22 cellular contexts compared by ENCODE assay signal in genomic region chr2:127582863-127583861, GRCh38. TPM values are rescaled to one million over a fixed set of nuclear protein-coding genes. Genes with fewer than 3 reads are reported as not detected.
DNase-seq lines count a peak whose midpoint lies in the region; ATAC-seq and TF ChIP-seq lines count a peak whose summit lies in the region.
"Had no signal": no experiment of that assay in that cellular context is flagged by ENCODE, and none has a peak within 500 bp of the region (broad histone marks: within the 10 kb centered on the region; RNA-seq: fewer than 3 reads in every experiment).

No MANE protein-coding gene starts in this region.

- H3K4me3 ChIP-seq in H7 (ENCODE audit: insufficient read depth, low read depth, low read length) (no peak overlapping the region), spleen (no peak overlapping the region)
- H3K4me3 ChIP-seq: ovary, testis had no signal

- peaks cover 0 to 14% (median 0%) of the 10 kb centered on the region in 6 donors for H3K4me1 ChIP-seq in spleen
- H3K4me1 ChIP-seq: testis had no signal

- TF ChIP-seq CTCF in glutamatergic neuron (IDR thresholded peaks at IDR 0.05; ENCODE audit: partially characterized antibody, unreplicated experiment) (no peak), spleen (IDR thresholded peaks at IDR 0.05 in 8 of 11, conservative IDR thresholded peaks at IDR 0.05 in 3 of 11) (no peak)

- H3K4me3 Mint-ChIP-seq in activated CD4-positive, alpha-beta memory T cell treated with anti-CD3 and anti-CD28 coated beads for 36 hours = no peak overlapping the region
- H3K4me3 Mint-ChIP-seq in activated CD4-positive, alpha-beta memory T cell treated with anti-CD3 and anti-CD28 coated beads, Interleukin-2, amount 10 ng/mL, durations not matched to agents 7 days and 5 days = no peak overlapping the region
- H3K4me3 Mint-ChIP-seq in glutamatergic neuron (ENCODE audit: unreplicated experiment) = peak overlapping the region; percentile 41
- H3K4me3 Mint-ChIP-seq: activated CD4-positive, alpha-beta T cell treated with anti-CD3 and anti-CD28 coated beads, Interleukin-2, amount 10 ng/mL, durations not matched to agents 24 days and 14 days; naive thymus-derived CD4-positive, alpha-beta T cell had no signal

- H3K9me3 Mint-ChIP-seq in activated CD4-positive, alpha-beta memory T cell treated with anti-CD3 and anti-CD28 coated beads for 36 hours = no peaks in the 10 kb centered on the region
- no peaks in the 10 kb centered on the region for H3K9me3 Mint-ChIP-seq in activated CD4-positive, alpha-beta memory T cell treated with anti-CD3 and anti-CD28 coated beads, Interleukin-2, amount 10 ng/mL, durations not matched to agents 7 days and 5 days
- H3K9me3 Mint-ChIP-seq in glutamatergic neuron (ENCODE audit: unreplicated experiment) = peaks cover 12% of the 10 kb centered on the region
- H3K9me3 Mint-ChIP-seq: activated CD4-positive, alpha-beta T cell treated with anti-CD3 and anti-CD28 coated beads, Interleukin-2, amount 10 ng/mL, durations not matched to agents 24 days and 14 days; naive thymus-derived CD4-positive, alpha-beta T cell had no signal

- H3K27me3 Mint-ChIP-seq in activated CD4-positive, alpha-beta memory T cell treated with anti-CD3 and anti-CD28 coated beads for 36 hours = peaks cover 4% of the 10 kb centered on the region
- peaks cover 36% of the 10 kb centered on the region for H3K27me3 Mint-ChIP-seq in activated CD4-positive, alpha-beta memory T cell treated with anti-CD3 and anti-CD28 coated beads, Interleukin-2, amount 10 ng/mL, durations not matched to agents 7 days and 5 days
- H3K27me3 Mint-ChIP-seq in glutamatergic neuron (ENCODE audit: unreplicated experiment) = peaks cover 13% of the 10 kb centered on the region

- WGBS in spleen, 5 donors = 73 to 89% (median 84%) methylated on average over 13 to 15 of the region's 15 CpGs

- H3K36me3 ChIP-seq in H7 (replicated peaks; ENCODE audit: control insufficient read depth, insufficient read depth, low read length) = no peaks in the 10 kb centered on the region
- H3K36me3 ChIP-seq in spleen = no peaks in the 10 kb centered on the region
- H3K36me3 ChIP-seq: ovary had no signal

- CTCF ChIA-PET in activated CD4-positive, alpha-beta memory T cell treated with anti-CD3 and anti-CD28 coated beads for 36 hours (lab: Charles Lee) = interaction anchor here (0.8 to 1.3 kb wide), 2 partner anchors 8 to 70 kb away, joined by 4 to 11 read pairs; no protein-coding TSS in a partner anchor
- CTCF ChIA-PET in activated CD4-positive, alpha-beta memory T cell treated with anti-CD3 and anti-CD28 coated beads, Interleukin-2, amount 10 ng/mL, durations not matched to agents 7 days and 5 days (lab: Charles Lee) = interaction anchor here (0.6 to 2.1 kb wide), 2 partner anchors 8 to 538 kb away, joined by 3 to 11 read pairs; no protein-coding TSS in a partner anchor

- no peak for TF ChIP-seq POLR2A in spleen (IDR thresholded peaks at IDR 0.05)

- no peaks in the 10 kb centered on the region for H3K36me3 Mint-ChIP-seq in activated CD4-positive, alpha-beta memory T cell treated with anti-CD3 and anti-CD28 coated beads for 36 hours
- no peaks in the 10 kb centered on the region for H3K36me3 Mint-ChIP-seq in activated CD4-positive, alpha-beta memory T cell treated with anti-CD3 and anti-CD28 coated beads, Interleukin-2, amount 10 ng/mL, durations not matched to agents 7 days and 5 days (ENCODE audit: low read depth)
- H3K36me3 Mint-ChIP-seq in glutamatergic neuron (ENCODE audit: unreplicated experiment) = no peaks in the 10 kb centered on the region
- H3K36me3 Mint-ChIP-seq: naive thymus-derived CD4-positive, alpha-beta T cell had no signal

- no peak overlapping the region for H3K27ac ChIP-seq in spleen
- H3K27ac ChIP-seq: ovary, testis, VCaP had no signal

- H3K9me3 ChIP-seq in spleen = no peaks in the 10 kb centered on the region
- H3K9me3 ChIP-seq: ovary, testis had no signal

- intact Hi-C loops in activated CD4-positive, alpha-beta memory T cell treated with anti-CD3 and anti-CD28 coated beads for 36 hours (cut with micrococcal nuclease) = no loop called here
- intact Hi-C loops in spleen (cut with DNase I; ENCODE audit: low total_unique reads) = no loop called here

- DNase-seq in activated CD4-positive, alpha-beta memory T cell treated with anti-CD3 and anti-CD28 coated beads for 36 hours = peak; percentile 5
- no peak for DNase-seq in activated CD4-positive, alpha-beta memory T cell treated with anti-CD3 and anti-CD28 coated beads, Interleukin-2, amount 10 ng/mL, durations not matched to agents 7 days and 5 days
- DNase-seq in H7 (peak; percentile 61), glutamatergic neuron (no peak), spleen (peak; percentile 67), OCI-M1 (lab: John Stamatoyannopoulos, UW) (no peak)
- DNase-seq: activated CD4-positive, alpha-beta T cell treated with anti-CD3 and anti-CD28 coated beads, Interleukin-2, amount 10 ng/mL, durations not matched to agents 24 days and 14 days; Karpas-422; midbrain; naive thymus-derived CD4-positive, alpha-beta T cell; retina; stimulated activated CD4-positive, alpha-beta T cell treated with anti-CD3 and anti-CD28 coated beads, Interleukin-4, amount 100 ng/mL, for 1 hour; stimulated activated naive CD4-positive, alpha-beta T cell treated with Interleukin-2 at 50 U/mL for 16 hours; T-helper 2 cell; testis had no signal

- ATAC-seq in HG02885 (IDR thresholded peaks at IDR 0.05; ENCODE audit: poor library complexity, unreplicated experiment) (no peak), HG02840 (IDR thresholded peaks at IDR 0.05; ENCODE audit: low FRiP score, unreplicated experiment) (no peak)
- ATAC-seq: naive thymus-derived CD4-positive, alpha-beta T cell; Right ventricle myocardium inferior; SK-N-SH treated with all-trans-retinoic acid at 6 μM for 48 hours had no signal

- H3K27me3 ChIP-seq in H7 (ENCODE audit: control insufficient read depth, insufficient read depth, low read length) (no peaks in the 10 kb centered on the region), spleen (replicated peaks in 1 of 7) (no peaks in the 10 kb centered on the region)
- H3K27me3 ChIP-seq: ovary, testis had no signal

- no peaks in the 10 kb centered on the region for H3K4me1 Mint-ChIP-seq in activated CD4-positive, alpha-beta memory T cell treated with anti-CD3 and anti-CD28 coated beads for 36 hours (ENCODE audit: low read depth)
- no peaks in the 10 kb centered on the region for H3K4me1 Mint-ChIP-seq in activated CD4-positive, alpha-beta memory T cell treated with anti-CD3 and anti-CD28 coated beads, Interleukin-2, amount 10 ng/mL, durations not matched to agents 7 days and 5 days
- peaks cover 7% of the 10 kb centered on the region for H3K4me1 Mint-ChIP-seq in glutamatergic neuron (ENCODE audit: low read depth, unreplicated experiment)
- H3K4me1 Mint-ChIP-seq: activated CD4-positive, alpha-beta T cell treated with anti-CD3 and anti-CD28 coated beads, Interleukin-2, amount 10 ng/mL, durations not matched to agents 24 days and 14 days had no signal

- H3K27ac Mint-ChIP-seq in activated CD4-positive, alpha-beta memory T cell treated with anti-CD3 and anti-CD28 coated beads for 36 hours = no peak overlapping the region
- H3K27ac Mint-ChIP-seq in activated CD4-positive, alpha-beta memory T cell treated with anti-CD3 and anti-CD28 coated beads, Interleukin-2, amount 10 ng/mL, durations not matched to agents 7 days and 5 days = no peak overlapping the region
- peak overlapping the region; percentile 62 for H3K27ac Mint-ChIP-seq in glutamatergic neuron (ENCODE audit: unreplicated experiment)
- H3K27ac Mint-ChIP-seq: activated CD4-positive, alpha-beta T cell treated with anti-CD3 and anti-CD28 coated beads, Interleukin-2, amount 10 ng/mL, durations not matched to agents 24 days and 14 days had no signal

- POLR2A ChIA-PET in activated CD4-positive, alpha-beta memory T cell treated with anti-CD3 and anti-CD28 coated beads for 36 hours (lab: Charles Lee) = no interaction called here
- POLR2A ChIA-PET in activated CD4-positive, alpha-beta memory T cell treated with anti-CD3 and anti-CD28 coated beads, Interleukin-2, amount 10 ng/mL, durations not matched to agents 7 days and 5 days (lab: Charles Lee) = no interaction called here

RNA-seq across cellular contexts. Expression of gene MYO7B, which starts 47.7 kb away (rescaled TPM):
- under 1 TPM; 0.14 to 0.58 TPM for total RNA-seq in activated CD4-positive, alpha-beta memory T cell treated with anti-CD3 and anti-CD28 coated beads for 36 hours
- under 1 TPM; 0.13 to 0.18 TPM for total RNA-seq in activated CD4-positive, alpha-beta memory T cell treated with anti-CD3 and anti-CD28 coated beads, Interleukin-2, amount 10 ng/mL, durations not matched to agents 7 days and 5 days
- not detected in 2 replicates for total RNA-seq in H7 (2014; rRNA removed; shearing (Covaris generic))
- total RNA-seq in glutamatergic neuron (ENCODE audit: unreplicated experiment) = 0.29 TPM
- total RNA-seq in spleen = 10 to 100 TPM; 32.3 to 55.7 (median 50.1) TPM
- polyA plus RNA-seq in spleen = 100 to 1,000 TPM in 2 of 3 donors, 10 to 100 TPM in 1; 76.9 to 165 (median 103) TPM
- total RNA-seq: NCI-H460 had no signal
- polyA plus RNA-seq: naive thymus-derived CD4-positive, alpha-beta T cell had no signal

RNA-seq across cellular contexts. Expression of gene IWS1, which starts 56.9 kb away (rescaled TPM):
- total RNA-seq in activated CD4-positive, alpha-beta memory T cell treated with anti-CD3 and anti-CD28 coated beads for 36 hours = 10 to 100 TPM; 57.0 to 57.1 TPM
- total RNA-seq in activated CD4-positive, alpha-beta memory T cell treated with anti-CD3 and anti-CD28 coated beads, Interleukin-2, amount 10 ng/mL, durations not matched to agents 7 days and 5 days = 10 to 100 TPM; 40.8 to 43.3 TPM
- total RNA-seq in H7 (2014; rRNA removed; shearing (Covaris generic)) = 66.4 and 85.8 TPM in 2 replicates
- 46.1 TPM for total RNA-seq in glutamatergic neuron (ENCODE audit: unreplicated experiment)
- 10 to 100 TPM; 40.5 to 59.7 (median 44.3) TPM for total RNA-seq in spleen
- polyA plus RNA-seq in spleen = 10 to 100 TPM; 18.8 to 28.1 (median 22.0) TPM

Comparison
In these comparisons a context has a peak if more than half of its experiments do, and no peak if none do; other contexts are left out.
1. DNase-seq: peak in activated CD4-positive, alpha-beta memory T cell treated with anti-CD3 and anti-CD28 coated beads for 36 hours (single experiment), H7 (single experiment) and spleen (single experiment); none in activated CD4-positive, alpha-beta memory T cell treated with anti-CD3 and anti-CD28 coated beads, Interleukin-2, amount 10 ng/mL, durations not matched to agents 7 days and 5 days (single experiment), glutamatergic neuron (single experiment) and OCI-M1 (single experiment).
2. RNA of gene MYO7B, which starts 47.7 kb away (total RNA-seq): 32.3 to 55.7 TPM in spleen; 0.14 to 0.58 TPM in activated CD4-positive, alpha-beta memory T cell treated with anti-CD3 and anti-CD28 coated beads for 36 hours, 0.29 TPM in glutamatergic neuron (single experiment), 0.13 to 0.18 TPM in activated CD4-positive, alpha-beta memory T cell treated with anti-CD3 and anti-CD28 coated beads, Interleukin-2, amount 10 ng/mL, durations not matched to agents 7 days and 5 days and not detected in H7; every median in the first group is over 10 times any median in the second.